8 cellular contexts compared by ENCODE assay signal in the genomic region with DNA sequence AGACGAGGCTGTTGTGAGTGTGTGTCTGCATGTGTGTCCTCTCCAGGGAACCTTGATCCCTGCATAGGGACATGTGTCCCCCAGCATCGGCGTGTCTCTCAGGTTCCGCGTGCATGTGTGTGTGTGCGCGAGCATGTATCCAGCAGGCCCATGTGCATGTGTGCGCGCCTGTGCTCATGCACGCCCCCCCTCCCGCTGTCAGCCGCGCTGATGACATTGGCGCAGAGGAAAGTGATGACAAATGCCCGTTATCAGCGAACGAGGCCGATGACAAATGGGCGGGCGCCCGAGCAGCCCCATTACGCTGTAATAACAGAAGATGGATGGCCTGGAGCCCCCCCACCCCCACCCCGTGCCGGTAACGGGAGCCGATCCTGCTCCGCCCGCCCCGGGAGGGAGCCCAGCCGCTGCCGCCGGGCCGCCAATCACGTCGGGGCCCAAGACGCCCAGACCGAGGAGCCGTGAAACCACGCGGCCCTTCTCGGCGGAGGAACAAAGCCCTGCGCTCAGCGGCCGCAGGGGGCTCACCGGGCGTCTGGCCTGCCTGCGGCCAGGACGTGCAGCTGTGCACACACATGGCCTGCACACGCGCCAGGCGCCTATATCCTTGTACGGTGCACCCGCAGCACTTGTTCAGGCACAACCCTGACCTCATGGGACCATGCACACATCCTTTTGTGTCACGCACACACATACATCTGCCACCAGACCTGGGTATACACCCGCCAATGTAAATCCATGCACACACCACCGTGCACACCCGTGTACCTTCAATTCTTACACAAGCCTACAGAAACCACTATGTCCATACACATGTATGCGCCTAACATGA. TPM values are rescaled to one million over a fixed set of nuclear protein-coding genes. Genes with fewer than 3 reads are reported as not detected.
DNase-seq lines count a peak whose midpoint lies in the region; ATAC-seq, FAIRE-seq and TF ChIP-seq lines count a peak whose summit lies in the region.

No MANE protein-coding gene starts in this region.

- POLR2A ChIA-PET in Caco-2 (lab: Charles Lee) = no interaction called here
- POLR2A ChIA-PET in IMR-90 (lab: Charles Lee; ENCODE audit: unreplicated experiment) = no interaction called here

- H3K14ac ChIP-seq in IMR-90 (replicated peaks; ENCODE audit: low read depth, low read length) = no peak overlapping the region

- no peak overlapping the region for H4K91ac ChIP-seq in IMR-90 (ENCODE audit: insufficient read depth, low read depth, low read length)

- peak; percentile 86 for FAIRE-seq in bronchial epithelial cell (lab: Jason Lieb, UNC)

- intact Hi-C loops in Caco-2 (cut with micrococcal nuclease; ENCODE audit: unreplicated experiment) = no loop called here
- intact Hi-C loops in IMR-90 (cut with micrococcal nuclease) = no loop called here

- H2AK9ac ChIP-seq in IMR-90 (replicated peaks; ENCODE audit: low read depth, low read length, poor library complexity) = peak overlapping the region; percentile 48

- no peak overlapping the region for H3K23ac ChIP-seq in IMR-90 (ENCODE audit: low read depth, low read length)

- ATAC-seq in IMR-90 (ENCODE audit: low read depth) = peak; percentile 13
- ATAC-seq in GM18502 (IDR thresholded peaks at IDR 0.05; ENCODE audit: poor library complexity, unreplicated experiment) = no peak

- H2BK15ac ChIP-seq in IMR-90 (ENCODE audit: low read depth, low read length) = no peak overlapping the region

- H2BK5ac ChIP-seq in IMR-90 (ENCODE audit: low read depth, low read length, poor library complexity, severe bottlenecking) = no peak overlapping the region

- no peak overlapping the region for H3K4ac ChIP-seq in IMR-90 (ENCODE audit: low read depth, low read length)

- H3K27me3 ChIP-seq in Caco-2 (replicated peaks; ENCODE audit: control insufficient read depth, insufficient read depth, low read length) (no peaks in the 10 kb centered on the region), IMR-90 (ENCODE audit: control insufficient read depth, insufficient read depth, low read length) (peaks cover 46% of the 10 kb centered on the region), bronchial epithelial cell (ENCODE audit: control insufficient read depth, insufficient read depth, low read length) (peaks cover 23% of the 10 kb centered on the region)

- peak overlapping the region; percentile 20; the same call in 1 of the 2 replicates for H3K56ac ChIP-seq in IMR-90 (ENCODE audit: extremely low read depth, insufficient read depth, low read length)

- H3K18ac ChIP-seq in IMR-90 (ENCODE audit: low read depth, low read length) = no peak overlapping the region

- H3K36me3 Mint-ChIP-seq in Caco-2 (ENCODE audit: insufficient read depth, unreplicated experiment) (peaks cover 8% of the 10 kb centered on the region), nephron (ENCODE audit: low read depth) (no peaks in the 10 kb centered on the region)

- H3K4me1 ChIP-seq in Caco-2 = peaks cover 6% of the 10 kb centered on the region; the same call in 1 of the 2 replicates
- peaks cover 6% of the 10 kb centered on the region for H3K4me1 ChIP-seq in IMR-90 (ENCODE audit: control insufficient read depth, insufficient read depth, low read length)

- TF ChIP-seq POLR2A in IMR-90 (IDR thresholded peaks at IDR 0.05; ENCODE audit: low read depth, low read length) = no peak

- no peak for TF ChIP-seq RAD21 in IMR-90 (IDR thresholded peaks at IDR 0.05; ENCODE audit: low read length)

- H3K79me1 ChIP-seq in IMR-90 (ENCODE audit: low read depth in 1 of 2, low read length in 2 of 2) = no peaks in the 10 kb centered on the region

- H3K4me3 ChIP-seq in Caco-2 (ENCODE audit: low read depth, low read length) (0 out of 2 replicates have a peak overlapping the region, but pooled peaks have one; percentile 8), IMR-90 (ENCODE audit: insufficient read depth, low read depth, low read length) (no peak overlapping the region), bronchial epithelial cell (ENCODE audit: low read depth, low read length) (no peak overlapping the region)

- H4K20me1 ChIP-seq in IMR-90 (ENCODE audit: insufficient read depth, low read length) = no peaks in the 10 kb centered on the region

- H3K36me3 ChIP-seq in Caco-2 (ENCODE audit: control insufficient read depth, insufficient read depth, low read length) (no peaks in the 10 kb centered on the region), IMR-90 (ENCODE audit: control insufficient read depth, insufficient read depth, low read length) (no peaks in the 10 kb centered on the region), bronchial epithelial cell (ENCODE audit: control insufficient read depth, insufficient read depth, low read length) (no peaks in the 10 kb centered on the region)

- no peaks in the 10 kb centered on the region for H3K4me1 Mint-ChIP-seq in Caco-2 (ENCODE audit: low read depth, unreplicated experiment)
- peaks cover 10% of the 10 kb centered on the region for H3K4me1 Mint-ChIP-seq in nephron

- H3K27me3 Mint-ChIP-seq in Caco-2 (ENCODE audit: insufficient read depth, unreplicated experiment) (peaks cover 7% of the 10 kb centered on the region), nephron (ENCODE audit: low read depth) (peaks cover 69% of the 10 kb centered on the region)

- CTCF ChIA-PET in Caco-2 (lab: Charles Lee) (no interaction called here), IMR-90 (lab: Yijun Ruan, JAX) (interaction anchor here (0.5 kb wide), 1 partner anchor 351 kb away, joined by 3 read pairs; no protein-coding TSS in a partner anchor)

- H3K27ac Mint-ChIP-seq in Caco-2 (ENCODE audit: unreplicated experiment) = no peak overlapping the region
- no peak overlapping the region for H3K27ac Mint-ChIP-seq in nephron

- H3K9me3 ChIP-seq in Caco-2 (no peaks in the 10 kb centered on the region), IMR-90 (ENCODE audit: control insufficient read depth, insufficient read depth, low read length) (no peaks in the 10 kb centered on the region)

- no peak overlapping the region for H4K8ac ChIP-seq in IMR-90 (ENCODE audit: low read depth in 2 of 2, low read length in 2 of 2)

- no peak overlapping the region for H2BK120ac ChIP-seq in IMR-90 (ENCODE audit: low read depth, low read length)

- peaks cover under 1% of the 10 kb centered on the region for H3K9me1 ChIP-seq in IMR-90 (ENCODE audit: insufficient read depth, low read length)

- H2BK20ac ChIP-seq in IMR-90 (ENCODE audit: low read depth, low read length) = no peak overlapping the region

- DNase-seq in Caco-2 (no peak), IMR-90 (peak; percentile 20), bronchial epithelial cell (ENCODE audit: low read depth) (no peak), 8988T (no peak), epidermal melanocyte (ENCODE audit: insufficient read length, low spot score) (no peak)
- no peak for DNase-seq in activated CD4-positive, alpha-beta T cell treated with anti-CD3 and anti-CD28 coated beads for 4 hours

- peak overlapping the region; percentile 82 for H2AFZ ChIP-seq in IMR-90 (replicated peaks; ENCODE audit: low read length, poor library complexity)

- H4K5ac ChIP-seq in IMR-90 (ENCODE audit: low read depth, low read length) = no peak overlapping the region

- H2AK5ac ChIP-seq in IMR-90 (ENCODE audit: low read depth, low read length) = no peak overlapping the region

- no TSS peak for BruUV-seq in Caco-2 (replicated peaks; lab: Mats Ljungman, UMichigan)
- no TSS peak for BruUV-seq in IMR-90 (replicated peaks; lab: Mats Ljungman, UMichigan)

- dilution Hi-C loops in IMR-90 (cut with HindIII; ENCODE audit: low sequenced_read_pairs, unreplicated experiment) = no loop called here

- in situ Hi-C loops in IMR-90 (cut with MboI; ENCODE audit: low sequenced_read_pairs) = no loop called here

- peak overlapping the region; percentile 69; the same call in 1 of the 2 replicates for H3K4me2 ChIP-seq in IMR-90 (ENCODE audit: low read depth, low read length)

- H3K4me3 Mint-ChIP-seq in Caco-2 (ENCODE audit: unreplicated experiment) (no peak overlapping the region), nephron (peak overlapping the region; percentile 15 to 64 (median 58))

- H3K9me3 Mint-ChIP-seq in Caco-2 (ENCODE audit: unreplicated experiment) = no peaks in the 10 kb centered on the region
- H3K9me3 Mint-ChIP-seq in nephron = no peaks in the 10 kb centered on the region

- TF ChIP-seq CTCF in Caco-2 (IDR thresholded peaks at IDR 0.05; ENCODE audit: insufficient read depth in 1 of 2, low read depth in 1 of 2, low read length in 1 of 2, severe bottlenecking in 1 of 2, unreplicated experiment in 1 of 2) (no peak), IMR-90 (conservative IDR thresholded peaks at IDR 0.05; ENCODE audit: low read depth, low read length) (0 out of 2 replicates have a peak, but pooled peaks have one; percentile 2), bronchial epithelial cell (IDR thresholded peaks at IDR 0.05; ENCODE audit: insufficient read depth, low read length, severe bottlenecking) (no peak), nephron (IDR thresholded peaks at IDR 0.05; ENCODE audit: unreplicated experiment in 3 of 3) (no peak)

- H3K9ac ChIP-seq in IMR-90 (ENCODE audit: low read depth, low read length) = no peak overlapping the region

- 9% methylated on average over 33 of the region's 59 CpGs; no CpG with 5 or more reads in 1 of the 2 experiments for WGBS in IMR-90 (ENCODE audit: extremely low coverage in 2 of 2, insufficient read length in 1 of 2), 2 experiments

- H3K27ac ChIP-seq in IMR-90 (ENCODE audit: insufficient read depth, low read length) = no peak overlapping the region

TF ChIP-seq in IMR-90, 13 proteins besides CTCF, POLR2A, EP300 and RAD21:
- TF ChIP-seq ELK1 (IDR thresholded peaks at IDR 0.05; ENCODE audit: borderline replicate concordance, low read depth, low read length) (no peak), MAFK (IDR thresholded peaks at IDR 0.05; ENCODE audit: low read depth, low read length) (no peak)

RNA-seq across cellular contexts. Expression of gene POLL, which starts 21.5 kb away (rescaled TPM):
- total RNA-seq in Caco-2 (2022) (34.7 and 35.5 TPM in 2 replicates), IMR-90 (2012; rRNA removed) (6.1 and 6.3 TPM in 2 replicates), bronchial epithelial cell (8.6 and 8.7 TPM in 2 replicates)
- 23.7 TPM in 2 replicates for polyA plus RNA-seq in IMR-90 (2012; rRNA removed)
- 15.7 and 21.1 TPM in 2 replicates for polyA plus RNA-seq in IMR-90 (2012; cell fraction: cytosol; rRNA removed)
- polyA plus RNA-seq in IMR-90 (2012; cell fraction: nucleus; rRNA removed; ENCODE audit: low replicate concordance) = 57.9 and 115 TPM in 2 replicates

RNA-seq across cellular contexts. Expression of gene DPCD, which starts 21.6 kb away (rescaled TPM):
- total RNA-seq in Caco-2 (2022) (13.1 and 14.0 TPM in 2 replicates), IMR-90 (2012; rRNA removed) (59.1 and 113 TPM in 2 replicates), bronchial epithelial cell (27.7 and 38.2 TPM in 2 replicates)
- polyA plus RNA-seq in IMR-90 (2012; rRNA removed) = 66.1 and 73.7 TPM in 2 replicates
- 44.0 and 79.1 TPM in 2 replicates for polyA plus RNA-seq in IMR-90 (2012; cell fraction: cytosol; rRNA removed)
- 13.5 and 48.7 TPM in 2 replicates for polyA plus RNA-seq in IMR-90 (2012; cell fraction: nucleus; rRNA removed; ENCODE audit: low replicate concordance)
